Comparison of ENCODE assay signal across 8 cellular contexts in genomic region chr1:156797212-156797871, GRCh38. TPM values are rescaled to one million over a fixed set of nuclear protein-coding genes. Genes with fewer than 3 reads are reported as not detected.
DNase-seq lines count a peak whose midpoint lies in the region; ATAC-seq, FAIRE-seq and TF ChIP-seq lines count a peak whose summit lies in the region.

No MANE protein-coding gene starts in this region.

- no peak overlapping the region for H2BK20ac ChIP-seq in H1 (ENCODE audit: low read length)

- H3K9me3 Mint-ChIP-seq in CD4-positive, CD25-positive, alpha-beta regulatory T cell: no peaks in the 10 kb centered on the region
- H3K9me3 Mint-ChIP-seq in natural killer cell treated with Interleukin-12 subunit alpha and Interleukin-12 subunit beta and Interleukin-15 and Interleukin-18, amount 100 ng/mL, for 72 hours: no peaks in the 10 kb centered on the region

- no peaks in the 10 kb centered on the region for H3K23me2 ChIP-seq in H1 (ENCODE audit: low read depth, low read length)

- H3K36me3 ChIP-seq in CD4-positive, CD25-positive, alpha-beta regulatory T cell (ENCODE audit: control insufficient read depth, insufficient read depth, low read length): peaks cover 75% of the 10 kb centered on the region
- H3K36me3 ChIP-seq in H1 (ENCODE audit: control insufficient read depth in 2 of 4, insufficient read depth in 4 of 4, low read length in 3 of 4): peaks cover 24 to 72% (median 59%) of the 10 kb centered on the region in 4 experiments

- POLR2A ChIA-PET in H1 (lab: Charles Lee; ENCODE audit: partially characterized antibody): interaction anchor here (0.7 to 1.4 kb wide), 7 partner anchors 11 to 93 kb away, joined by 3 to 5 read pairs (median 3); no protein-coding TSS in a partner anchor

- H3K4ac ChIP-seq in H1 (replicated peaks; ENCODE audit: insufficient read length, low read depth, low read length): no peak overlapping the region

- H2BK5ac ChIP-seq in H1 (ENCODE audit: low read depth, low read length): no peak overlapping the region

- CTCF ChIA-PET in H1 (lab: Charles Lee; ENCODE audit: partially characterized antibody): interaction anchor here (0.6 to 31.8 kb wide), 37 partner anchors 7 to 277 kb away, joined by 3 to 491 read pairs (median 5); partner anchors contain the start of genes INSRR, ISG20L2, METTL25B and NTRK1

- TF ChIP-seq EP300 in H1 (IDR thresholded peaks at IDR 0.05; ENCODE audit: borderline replicate concordance in 1 of 2, low read depth in 2 of 2, low read length in 2 of 2): no peak

- H4K91ac ChIP-seq in H1 (replicated peaks; ENCODE audit: insufficient read length, low read length): no peak overlapping the region

- H3K4me3 ChIP-seq in CD4-positive, CD25-positive, alpha-beta regulatory T cell (ENCODE audit: low read depth, low read length): no peak overlapping the region
- no peak overlapping the region for H3K4me3 ChIP-seq in H1 (ENCODE audit: extremely low read depth in 1 of 4, insufficient read depth in 2 of 4, low read depth in 3 of 4, low read length in 4 of 4)

- no peak overlapping the region for H4K5ac ChIP-seq in H1 (ENCODE audit: insufficient read length, low read depth, low read length)

- H3K56ac ChIP-seq in H1 (replicated peaks; ENCODE audit: insufficient read length, low read depth, low read length): no peak overlapping the region

- H3K14ac ChIP-seq in H1 (ENCODE audit: insufficient read length): no peak overlapping the region

- WGBS in H1 (ENCODE audit: extremely low coverage in 1 of 2, insufficient coverage in 1 of 2, insufficient read length in 1 of 2, insufficient replicate concordance in 2 of 2, low coverage in 1 of 2, low lambda C conversion rate in 2 of 2, missing lambda C conversion rate in 1 of 2), 2 experiments: 45% methylated on average over 4 of the region's 4 CpGs; no CpG with 5 or more reads in 1 of the 2 experiments

- H2AK5ac ChIP-seq in H1 (ENCODE audit: low read depth, low read length): no peak overlapping the region

- no peak overlapping the region for H3K18ac ChIP-seq in H1 (ENCODE audit: extremely low read depth, low read length)

- TF ChIP-seq RAD21 in H1 (IDR thresholded peaks at IDR 0.05 in 1 of 2, conservative IDR thresholded peaks at IDR 0.05 in 1 of 2; ENCODE audit: low read depth in 2 of 2, low read length in 2 of 2): peak; percentile 81 to 83

- no peaks in the 10 kb centered on the region for H3K9me3 ChIP-seq in CD4-positive, CD25-positive, alpha-beta regulatory T cell (ENCODE audit: control insufficient read depth in 2 of 2, low read length in 2 of 2)
- no peaks in the 10 kb centered on the region for H3K9me3 ChIP-seq in H1 (ENCODE audit: insufficient read depth in 2 of 2, low read depth in 1 of 2, low read length in 1 of 2)

- H2AFZ ChIP-seq in H1 (ENCODE audit: low read length): no peak overlapping the region

- H3K4me1 ChIP-seq in CD4-positive, CD25-positive, alpha-beta regulatory T cell (ENCODE audit: control insufficient read depth, insufficient read depth, low read length, poor library complexity, severe bottlenecking): peaks cover 15% of the 10 kb centered on the region
- H3K4me1 ChIP-seq in H1 (replicated peaks in 1 of 4; ENCODE audit: control insufficient read depth in 3 of 4, insufficient read depth in 4 of 4, low read length in 3 of 4): no peaks in the 10 kb centered on the region

- no peak for TF ChIP-seq POLR2A in H1 (IDR thresholded peaks at IDR 0.05; ENCODE audit: control extremely low read depth in 1 of 2, low read depth in 2 of 2, low read length in 2 of 2)

- H2BK120ac ChIP-seq in H1 (replicated peaks; ENCODE audit: low read depth, low read length): no peak overlapping the region

- no peaks in the 10 kb centered on the region for H3K27me3 Mint-ChIP-seq in CD4-positive, CD25-positive, alpha-beta regulatory T cell
- no peaks in the 10 kb centered on the region for H3K27me3 Mint-ChIP-seq in natural killer cell treated with Interleukin-12 subunit alpha and Interleukin-12 subunit beta and Interleukin-15 and Interleukin-18, amount 100 ng/mL, for 72 hours

- H2BK15ac ChIP-seq in H1 (ENCODE audit: low read length): no peak overlapping the region

- FAIRE-seq in H1 (lab: Jason Lieb, UNC): peak; percentile 86

- H3K79me1 ChIP-seq in H1 (ENCODE audit: low read depth, low read length): no peaks in the 10 kb centered on the region

- no peak overlapping the region for H3K23ac ChIP-seq in H1 (ENCODE audit: insufficient read length)

- ATAC-seq in CD4-positive, CD25-positive, alpha-beta regulatory T cell (ENCODE audit: low read depth in 2 of 2): peak; percentile 71 to 81
- ATAC-seq in GM21576 (IDR thresholded peaks at IDR 0.05; ENCODE audit: unreplicated experiment) (peak; percentile 55), GM21528 (IDR thresholded peaks at IDR 0.05; ENCODE audit: low FRiP score, unreplicated experiment) (no peak)
- peak; percentile 64 to 76 for ATAC-seq in natural killer cell treated with Interleukin-12 subunit alpha and Interleukin-12 subunit beta and Interleukin-15 and Interleukin-18, amount 100 ng/mL, for 72 hours

- H3K4me3 Mint-ChIP-seq in CD4-positive, CD25-positive, alpha-beta regulatory T cell: peak overlapping the region in 1 of 4 donors; percentile 13
- H3K4me3 Mint-ChIP-seq in natural killer cell treated with Interleukin-12 subunit alpha and Interleukin-12 subunit beta and Interleukin-15 and Interleukin-18, amount 100 ng/mL, for 72 hours: no peak overlapping the region

- no peak overlapping the region for H3K9ac ChIP-seq in H1 (replicated peaks in 1 of 4; ENCODE audit: extremely low read depth in 1 of 4, low read depth in 3 of 4, low read length in 3 of 4)

- no peak overlapping the region for H3K4me2 ChIP-seq in H1 (ENCODE audit: insufficient read depth in 1 of 2, low read depth in 2 of 2, low read length in 2 of 2)

- no peak overlapping the region for H3K27ac Mint-ChIP-seq in CD4-positive, CD25-positive, alpha-beta regulatory T cell
- H3K27ac Mint-ChIP-seq in natural killer cell treated with Interleukin-12 subunit alpha and Interleukin-12 subunit beta and Interleukin-15 and Interleukin-18, amount 100 ng/mL, for 72 hours: peak overlapping the region in 1 of 2 donors; percentile 6

- H2BK12ac ChIP-seq in H1 (ENCODE audit: low read depth, low read length): no peak overlapping the region

- H3K36me3 Mint-ChIP-seq in CD4-positive, CD25-positive, alpha-beta regulatory T cell: peaks cover 47% of the 10 kb centered on the region
- peaks cover 36% of the 10 kb centered on the region for H3K36me3 Mint-ChIP-seq in natural killer cell treated with Interleukin-12 subunit alpha and Interleukin-12 subunit beta and Interleukin-15 and Interleukin-18, amount 100 ng/mL, for 72 hours

- no peak overlapping the region for H4K8ac ChIP-seq in H1 (ENCODE audit: extremely low read depth, insufficient read depth, low read length)

- H3K27me3 ChIP-seq in CD4-positive, CD25-positive, alpha-beta regulatory T cell (ENCODE audit: control insufficient read depth, insufficient read depth, low read length): no peaks in the 10 kb centered on the region
- H3K27me3 ChIP-seq in H1 (replicated peaks in 1 of 4; ENCODE audit: control insufficient read depth in 3 of 4, extremely low read depth in 1 of 4, insufficient read depth in 3 of 4, low read length in 3 of 4): no peaks in the 10 kb centered on the region

- H3K4me1 Mint-ChIP-seq in CD4-positive, CD25-positive, alpha-beta regulatory T cell: peaks cover 9 to 13% (median 11%) of the 10 kb centered on the region in 4 donors
- peaks cover 23 to 28% of the 10 kb centered on the region in 2 donors for H3K4me1 Mint-ChIP-seq in natural killer cell treated with Interleukin-12 subunit alpha and Interleukin-12 subunit beta and Interleukin-15 and Interleukin-18, amount 100 ng/mL, for 72 hours (ENCODE audit: low read depth in 2 of 2)

- H3K79me2 ChIP-seq in H1 (ENCODE audit: control insufficient read depth in 1 of 2, insufficient read depth in 2 of 2, low read length in 2 of 2): no peaks in the 10 kb centered on the region

- TF ChIP-seq CTCF in H1 (IDR thresholded peaks at IDR 0.05; ENCODE audit: control extremely low read depth in 1 of 3, insufficient read depth in 1 of 3, low read depth in 1 of 3, low read length in 3 of 3): peak in 2 of 3 experiments; percentile 84 to 85; a peak in 3 of 4 replicates

- H4K20me1 ChIP-seq in H1 (replicated peaks in 1 of 2; ENCODE audit: control insufficient read depth in 1 of 2, insufficient read depth in 2 of 2, low read length in 2 of 2): peaks cover 3 to 5% of the 10 kb centered on the region in 2 experiments

- H3K27ac ChIP-seq in CD4-positive, CD25-positive, alpha-beta regulatory T cell (ENCODE audit: insufficient read depth, low read length, poor library complexity, severe bottlenecking): no peak overlapping the region
- H3K27ac ChIP-seq in H1 (ENCODE audit: low read depth, low read length): no peak overlapping the region

- peak; percentile 45 to 81 (median 70) for DNase-seq in CD4-positive, CD25-positive, alpha-beta regulatory T cell
- DNase-seq in NCI-H345 treated with DMSO at 0.1 percent for 48 hours (lab: John Stamatoyannopoulos, UW; ENCODE audit: unreplicated experiment) (peak; percentile 30), H1 (ENCODE audit: low read depth in 1 of 2, low spot score in 2 of 2) (no peak), cerebellar nuclear complex (lab: John Stamatoyannopoulos, UW) (no peak)
- peak; percentile 46 to 70 for DNase-seq in activated CD4-positive, alpha-beta T cell treated with anti-CD3 and anti-CD28 coated beads for 4 hours
- no peak for DNase-seq in natural killer cell treated with Interleukin-12 subunit alpha and Interleukin-12 subunit beta and Interleukin-15 and Interleukin-18, amount 100 ng/mL, for 72 hours (ENCODE audit: low spot score)

RNA-seq across cellular contexts. Expression of gene SH2D2A, which starts 19.3 kb away (rescaled TPM):
- total RNA-seq in CD4-positive, CD25-positive, alpha-beta regulatory T cell: 158 TPM
- 10 to 100 TPM; 27.3 to 36.4 (median 31.2) TPM for polyA plus RNA-seq in CD4-positive, CD25-positive, alpha-beta regulatory T cell
- 3.3 and 4.5 TPM in 2 replicates for total RNA-seq in H1 (2021; fragmentation: NEBNext Ultra II Directional; extraction: Animal tissue kit (Norgen Biotek cat#: 25700))
- 7.9 and 13.7 TPM in 2 replicates for polyA plus RNA-seq in H1 (2011; rRNA removed)
- polyA plus RNA-seq in H1 (2011; cell fraction: cytosol; rRNA removed): 10.1 TPM
- 8.8 TPM for polyA plus RNA-seq in H1 (2011; cell fraction: nucleus; rRNA removed)
- polyA plus RNA-seq in H1 (2012, experiment 1 of 2): 3.1 to 8.0 TPM (median 5.5 TPM) in 4 replicates
- polyA plus RNA-seq in H1 (2012, experiment 2 of 2): 4.7 TPM
- polyA plus RNA-seq in H1 (2013, experiment 1 of 2): 5.7 TPM
- polyA plus RNA-seq in H1 (2013, experiment 2 of 2): 5.3 TPM
- polyA minus RNA-seq in H1 (2011; rRNA and poly(A)+ RNA removed): 0.57 and 0.78 TPM in 2 replicates
- polyA minus RNA-seq in H1 (2011; cell fraction: cytosol; rRNA and poly(A)+ RNA removed): 5.1 TPM
- 4.6 TPM for polyA minus RNA-seq in H1 (2011; cell fraction: nucleus; rRNA and poly(A)+ RNA removed)
- total RNA-seq in natural killer cell treated with Interleukin-12 subunit alpha and Interleukin-12 subunit beta and Interleukin-15 and Interleukin-18, amount 100 ng/mL, for 72 hours: 100 to 1,000 TPM; 153 to 188 TPM

RNA-seq across cellular contexts. Expression of gene PRCC, which starts 30.0 kb away (rescaled TPM):
- 67.8 TPM for total RNA-seq in CD4-positive, CD25-positive, alpha-beta regulatory T cell
- 10 to 100 TPM; 35.5 to 43.3 (median 36.4) TPM for polyA plus RNA-seq in CD4-positive, CD25-positive, alpha-beta regulatory T cell
- total RNA-seq in H1 (2021; fragmentation: NEBNext Ultra II Directional; extraction: Animal tissue kit (Norgen Biotek cat#: 25700)): 102 and 115 TPM in 2 replicates
- polyA plus RNA-seq in H1 (2011; rRNA removed): 84.1 and 95.2 TPM in 2 replicates
- polyA plus RNA-seq in H1 (2011; cell fraction: cytosol; rRNA removed): 79.7 TPM
- polyA plus RNA-seq in H1 (2011; cell fraction: nucleus; rRNA removed): 89.8 TPM
- 83.1 to 103 TPM (median 99.5 TPM) in 4 replicates for polyA plus RNA-seq in H1 (2012, experiment 1 of 2)
- 104 TPM for polyA plus RNA-seq in H1 (2012, experiment 2 of 2)
- 120 TPM for polyA plus RNA-seq in H1 (2013, experiment 1 of 2)
- 116 TPM for polyA plus RNA-seq in H1 (2013, experiment 2 of 2)
- polyA minus RNA-seq in H1 (2011; rRNA and poly(A)+ RNA removed): 89.1 and 141 TPM in 2 replicates
- 71.3 TPM for polyA minus RNA-seq in H1 (2011; cell fraction: cytosol; rRNA and poly(A)+ RNA removed)
- 54.9 TPM for polyA minus RNA-seq in H1 (2011; cell fraction: nucleus; rRNA and poly(A)+ RNA removed)
- total RNA-seq in natural killer cell treated with Interleukin-12 subunit alpha and Interleukin-12 subunit beta and Interleukin-15 and Interleukin-18, amount 100 ng/mL, for 72 hours: 100 to 1,000 TPM in 1 of 2 donors, 10 to 100 TPM in 1; 86.2 to 116 TPM

RNA-seq across cellular contexts. Expression of gene HDGF, which starts 45.9 kb away (rescaled TPM):
- 87.6 TPM for total RNA-seq in CD4-positive, CD25-positive, alpha-beta regulatory T cell
- 10 to 100 TPM; 26.9 to 50.2 (median 36.7) TPM for polyA plus RNA-seq in CD4-positive, CD25-positive, alpha-beta regulatory T cell
- 391 and 395 TPM in 2 replicates for total RNA-seq in H1 (2021; fragmentation: NEBNext Ultra II Directional; extraction: Animal tissue kit (Norgen Biotek cat#: 25700))
- 132 and 145 TPM in 2 replicates for polyA plus RNA-seq in H1 (2011; rRNA removed)
- polyA plus RNA-seq in H1 (2011; cell fraction: cytosol; rRNA removed): 180 TPM
- 141 TPM for polyA plus RNA-seq in H1 (2011; cell fraction: nucleus; rRNA removed)
- 267 to 330 TPM (median 294 TPM) in 4 replicates for polyA plus RNA-seq in H1 (2012, experiment 1 of 2)
- polyA plus RNA-seq in H1 (2012, experiment 2 of 2): 483 TPM
- 238 TPM for polyA plus RNA-seq in H1 (2013, experiment 1 of 2)
- 239 TPM for polyA plus RNA-seq in H1 (2013, experiment 2 of 2)
- 125 and 126 TPM in 2 replicates for polyA minus RNA-seq in H1 (2011; rRNA and poly(A)+ RNA removed)
- 107 TPM for polyA minus RNA-seq in H1 (2011; cell fraction: cytosol; rRNA and poly(A)+ RNA removed)
- 57.3 TPM for polyA minus RNA-seq in H1 (2011; cell fraction: nucleus; rRNA and poly(A)+ RNA removed)
- 100 to 1,000 TPM; 208 to 308 TPM for total RNA-seq in natural killer cell treated with Interleukin-12 subunit alpha and Interleukin-12 subunit beta and Interleukin-15 and Interleukin-18, amount 100 ng/mL, for 72 hours

RNA-seq across cellular contexts. Expression of gene MRPL24, which starts 56.5 kb away (rescaled TPM):
- total RNA-seq in CD4-positive, CD25-positive, alpha-beta regulatory T cell: 18.2 TPM
- polyA plus RNA-seq in CD4-positive, CD25-positive, alpha-beta regulatory T cell: 10 to 100 TPM; 72.5 to 86.4 (median 79.3) TPM
- total RNA-seq in H1 (2021; fragmentation: NEBNext Ultra II Directional; extraction: Animal tissue kit (Norgen Biotek cat#: 25700)): 34.4 and 35.2 TPM in 2 replicates
- polyA plus RNA-seq in H1 (2011; rRNA removed): 23.4 and 29.7 TPM in 2 replicates
- 37.5 TPM for polyA plus RNA-seq in H1 (2011; cell fraction: cytosol; rRNA removed)
- 38.2 TPM for polyA plus RNA-seq in H1 (2011; cell fraction: nucleus; rRNA removed)
- polyA plus RNA-seq in H1 (2012, experiment 1 of 2): 35.6 to 51.4 TPM (median 46.6 TPM) in 4 replicates
- 48.1 TPM for polyA plus RNA-seq in H1 (2012, experiment 2 of 2)
- 51.5 TPM for polyA plus RNA-seq in H1 (2013, experiment 1 of 2)
- 51.0 TPM for polyA plus RNA-seq in H1 (2013, experiment 2 of 2)
- polyA minus RNA-seq in H1 (2011; rRNA and poly(A)+ RNA removed): 19.8 and 22.1 TPM in 2 replicates
- 12.4 TPM for polyA minus RNA-seq in H1 (2011; cell fraction: cytosol; rRNA and poly(A)+ RNA removed)
- polyA minus RNA-seq in H1 (2011; cell fraction: nucleus; rRNA and poly(A)+ RNA removed): 11.6 TPM
- 10 to 100 TPM; 52.9 to 71.2 TPM for total RNA-seq in natural killer cell treated with Interleukin-12 subunit alpha and Interleukin-12 subunit beta and Interleukin-15 and Interleukin-18, amount 100 ng/mL, for 72 hours

Comparison
In these comparisons a context has a peak if more than half of its experiments do, and no peak if none do; other contexts are left out.
1. DNase-seq: peak in CD4-positive, CD25-positive, alpha-beta regulatory T cell (3 of 3), NCI-H345 treated with DMSO at 0.1 percent for 48 hours (single experiment) and activated CD4-positive, alpha-beta T cell treated with anti-CD3 and anti-CD28 coated beads for 4 hours (2 of 2); none in H1 (0 of 2), natural killer cell treated with Interleukin-12 subunit alpha and Interleukin-12 subunit beta and Interleukin-15 and Interleukin-18, amount 100 ng/mL, for 72 hours (single experiment) and cerebellar nuclear complex (0 of 2).
2. RNA of gene SH2D2A, which starts 19.3 kb away (total RNA-seq): 153 to 188 TPM in natural killer cell treated with Interleukin-12 subunit alpha and Interleukin-12 subunit beta and Interleukin-15 and Interleukin-18, amount 100 ng/mL, for 72 hours and 158 TPM in CD4-positive, CD25-positive, alpha-beta regulatory T cell (single experiment); 3.3 to 4.5 TPM in H1; every median in the first group is over 10 times any median in the second.